ENCODE assay signal across 1 cellular context in genomic region chr15:41790169-41790568, GRCh38.
TF ChIP-seq lines count a peak whose summit lies in the region.

No MANE protein-coding gene starts in this region.

TF ChIP-seq in H1, 55 proteins besides CTCF, POLR2A, EP300 and RAD21:
- TF ChIP-seq ZNF274 (IDR thresholded peaks at IDR 0.05; ENCODE audit: borderline replicate concordance, extremely low read depth, low read length) (no peak), KDM5A (IDR thresholded peaks at IDR 0.05; ENCODE audit: low read length) (no peak), SIX5 (IDR thresholded peaks at IDR 0.05; ENCODE audit: low read depth, low read length) (no peak), SIN3A (conservative IDR thresholded peaks at IDR 0.05 in 1 of 2, IDR thresholded peaks at IDR 0.05 in 1 of 2; ENCODE audit: low read depth in 1 of 2, low read length in 2 of 2) (no peak), RBBP5 (IDR thresholded peaks at IDR 0.05; ENCODE audit: borderline replicate concordance, low read depth, low read length) (no peak), RFX5 (IDR thresholded peaks at IDR 0.05; ENCODE audit: borderline replicate concordance, low read depth, low read length) (no peak), TEAD4 (IDR thresholded peaks at IDR 0.05; ENCODE audit: low read depth, low read length) (no peak), SAP30 (IDR thresholded peaks at IDR 0.05; ENCODE audit: insufficient read depth, insufficient replicate concordance, low read length) (no peak), SUZ12 (IDR thresholded peaks at IDR 0.05; ENCODE audit: low read length) (no peak), POLR2AphosphoS5 (IDR thresholded peaks at IDR 0.05; ENCODE audit: low read depth, low read length) (no peak), ATF2 (IDR thresholded peaks at IDR 0.05; ENCODE audit: low read length) (no peak)
